8 cellular contexts compared by ENCODE assay signal in the genomic region with DNA sequence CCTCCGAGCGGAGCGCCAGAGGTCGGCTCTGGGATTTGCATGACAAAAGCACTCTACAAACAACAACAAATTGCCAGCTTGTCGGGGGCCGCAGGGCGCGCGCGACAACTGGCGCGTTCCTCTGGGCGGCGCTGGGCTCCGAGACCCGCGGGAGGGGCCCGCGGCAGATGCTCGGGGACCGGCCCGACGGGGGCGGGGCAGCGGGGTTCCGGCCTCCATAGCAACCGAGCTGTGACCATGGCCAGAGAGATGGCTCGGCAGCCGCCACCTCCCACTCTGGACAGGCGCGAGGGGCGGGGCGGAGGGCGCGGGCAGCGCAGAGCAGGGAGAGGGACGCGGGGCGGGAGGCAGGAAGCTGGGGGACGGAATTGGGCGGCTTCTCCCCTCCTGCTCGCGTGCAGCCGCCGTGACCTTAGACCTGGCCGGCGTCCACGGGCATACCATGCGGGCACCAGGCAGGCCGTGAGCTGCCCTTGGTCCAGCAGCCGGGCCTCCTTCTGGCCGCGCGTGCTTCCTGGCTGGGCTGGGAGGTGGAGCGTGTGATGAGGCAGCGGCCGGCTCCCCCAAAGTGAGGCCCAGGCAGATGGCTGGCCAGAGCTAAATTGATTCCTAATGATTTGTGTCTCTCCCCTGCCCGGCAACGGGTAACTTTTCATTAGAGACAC.
DNase-seq lines count a peak whose midpoint lies in the region; ATAC-seq and TF ChIP-seq lines count a peak whose summit lies in the region.

No MANE protein-coding gene starts in this region.

- H3K27ac ChIP-seq in Panc1 (ENCODE audit: low read length), result no peak overlapping the region
- peak overlapping the region in 1 of 2 donors; percentile 13 for H3K27ac ChIP-seq in lung (ENCODE audit: low read depth in 1 of 2, low read length in 1 of 2)
- H3K27ac ChIP-seq in thyroid gland, result no peak overlapping the region
- no peak overlapping the region for H3K27ac ChIP-seq in Karpas-422 (ENCODE audit: low read length)

- H3K36me3 ChIP-seq in BJ (ENCODE audit: control insufficient read depth, insufficient read depth, low read length) (no peaks in the 10 kb centered on the region), Panc1 (ENCODE audit: control insufficient read depth, insufficient read depth, low read length) (no peaks in the 10 kb centered on the region), lung (ENCODE audit: control insufficient read depth in 2 of 2, insufficient read depth in 2 of 2, low read length in 2 of 2) (no peaks in the 10 kb centered on the region), thyroid gland (no peaks in the 10 kb centered on the region), Karpas-422 (ENCODE audit: insufficient read depth, low read length) (no peaks in the 10 kb centered on the region)

- 2 to 3% methylated on average over 46 to 59 of the region's 59 CpGs for WGBS in lung, 2 donors
- WGBS in thyroid gland, 2 donors, result 1 to 3% methylated on average over 33 to 36 of the region's 59 CpGs

- TF ChIP-seq CTCF in BJ (IDR thresholded peaks at IDR 0.05; ENCODE audit: insufficient read depth, low read depth, low read length), result 0 out of 2 replicates have a peak, but pooled peaks have one; percentile 3
- no peak for TF ChIP-seq CTCF in HFF-Myc (IDR thresholded peaks at IDR 0.05; ENCODE audit: low read depth, low read length, missing control alignments)
- no peak for TF ChIP-seq CTCF in Panc1 (IDR thresholded peaks at IDR 0.05)
- no peak for TF ChIP-seq CTCF in epithelial cell of proximal tubule (conservative IDR thresholded peaks at IDR 0.05; ENCODE audit: low read depth, low read length)
- no peak for TF ChIP-seq CTCF in lung (IDR thresholded peaks at IDR 0.05; ENCODE audit: control extremely low read depth, extremely low read depth)
- TF ChIP-seq CTCF in thyroid gland (IDR thresholded peaks at IDR 0.05), result peak in 1 of 6 experiments; percentile 6

- H3K27me3 ChIP-seq in BJ (ENCODE audit: control insufficient read depth, insufficient read depth, low read length) (no peaks in the 10 kb centered on the region; the same call in 1 of the 2 replicates), Panc1 (ENCODE audit: control insufficient read depth, insufficient read depth, low read length) (no peaks in the 10 kb centered on the region), lung (ENCODE audit: control insufficient read depth, insufficient read depth) (no peaks in the 10 kb centered on the region), thyroid gland (no peaks in the 10 kb centered on the region), Karpas-422 (ENCODE audit: low read length) (no peaks in the 10 kb centered on the region)

- in situ Hi-C loops in Panc1 (cut with HindIII; ENCODE audit: low pct_unique_long_range_greater_than_20kb, low sequenced_read_pairs), result no loop called here

- ATAC-seq in Panc1 (peak; percentile 78), lung (ENCODE audit: insufficient read depth, low FRiP score) (peak; percentile 61)

- H3K9me2 ChIP-seq in Karpas-422 (replicated peaks; ENCODE audit: insufficient read depth, low read length), result no peaks in the 10 kb centered on the region

- CTCF ChIA-PET in BJ (lab: Yijun Ruan, JAX), result interaction anchor here (0.7 to 2.8 kb wide), 7 partner anchors 8 to 144 kb away, joined by 3 to 6 read pairs (median 3); no protein-coding TSS in a partner anchor
- CTCF ChIA-PET in Panc1 (lab: Charles Lee), result no interaction called here

- no peak overlapping the region for H2AFZ ChIP-seq in Karpas-422 (ENCODE audit: low read length)

- H4K20me1 ChIP-seq in Karpas-422 (ENCODE audit: insufficient read depth, low read depth, low read length), result no peaks in the 10 kb centered on the region

- TF ChIP-seq POLR2A in thyroid gland (IDR thresholded peaks at IDR 0.05), result no peak

- BruUV-seq in Panc1 (replicated peaks; lab: Mats Ljungman, UMichigan), result no TSS peak

- H3K4me1 ChIP-seq in Panc1 (ENCODE audit: control insufficient read depth, insufficient read depth, low read length), result no peaks in the 10 kb centered on the region
- H3K4me1 ChIP-seq in lung (ENCODE audit: control insufficient read depth in 2 of 2, insufficient read depth in 2 of 2, low read length in 2 of 2), result peaks cover 0 to 11% of the 10 kb centered on the region in 2 donors
- H3K4me1 ChIP-seq in thyroid gland, result peaks cover 3 to 9% of the 10 kb centered on the region in 2 donors
- H3K4me1 ChIP-seq in Karpas-422 (ENCODE audit: low read length), result peaks cover 5% of the 10 kb centered on the region; the same call in 1 of the 2 replicates

- intact Hi-C loops in Panc1 (cut with micrococcal nuclease; ENCODE audit: unreplicated experiment) (no loop called here), thyroid gland (cut with DNase I) (no loop called here)

- DNase-seq in BJ (ENCODE audit: low read depth) (peak; percentile 72), HFF-Myc (ENCODE audit: extremely low read depth, low read depth) (peak; percentile 19), Panc1 (ENCODE audit: low read depth, low spot score) (no peak), epithelial cell of proximal tubule (ENCODE audit: low read depth) (no peak), lung (ENCODE audit: low spot score) (peak; percentile 55), thyroid gland (peak; percentile 91 to 93), NK-92 (lab: John Stamatoyannopoulos, UW; ENCODE audit: unreplicated experiment) (no peak), Karpas-422 (no peak)

- H3K9ac ChIP-seq in Karpas-422 (ENCODE audit: low read length), result no peak overlapping the region

- peak overlapping the region; percentile 31 for H3K4me3 ChIP-seq in BJ (ENCODE audit: low read depth, low read length)
- H3K4me3 ChIP-seq in HFF-Myc (replicated peaks; ENCODE audit: low read depth, low read length), result peak overlapping the region; percentile 33
- peak overlapping the region; percentile 16 to 22; a peak in 2 of 4 replicates for H3K4me3 ChIP-seq in Panc1 (ENCODE audit: low read depth in 2 of 2, low read length in 2 of 2)
- H3K4me3 ChIP-seq in epithelial cell of proximal tubule (ENCODE audit: low read depth, low read length), result peak overlapping the region; percentile 32
- H3K4me3 ChIP-seq in lung, result no peak overlapping the region
- peak overlapping the region in 1 of 3 donors; percentile 22 for H3K4me3 ChIP-seq in thyroid gland (replicated peaks in 1 of 3)
- H3K4me3 ChIP-seq in Karpas-422 (ENCODE audit: low read length), result no peak overlapping the region

- no peak overlapping the region for H3K4me2 ChIP-seq in Karpas-422 (ENCODE audit: low read depth, low read length, poor library complexity, severe bottlenecking)

- POLR2A ChIA-PET in BJ (lab: Charles Lee) (interaction anchor here (0.6 kb wide), 1 partner anchor 59 kb away, joined by 3 read pairs; no protein-coding TSS in a partner anchor), Panc1 (lab: Charles Lee) (interaction anchor here (0.7 kb wide), 1 partner anchor 88 kb away, joined by 7 read pairs; no protein-coding TSS in a partner anchor)

- H3K9me3 ChIP-seq in Panc1 (ENCODE audit: control insufficient read depth, insufficient read depth, low read depth, low read length) (no peaks in the 10 kb centered on the region), lung (ENCODE audit: control insufficient read depth in 2 of 2, insufficient read depth in 1 of 2, low read length in 1 of 2) (peaks cover 0 to 11% of the 10 kb centered on the region in 2 donors), thyroid gland (no peaks in the 10 kb centered on the region), Karpas-422 (ENCODE audit: low read length) (no peaks in the 10 kb centered on the region)

- H3K79me2 ChIP-seq in Karpas-422 (ENCODE audit: low read length), result no peaks in the 10 kb centered on the region

Comparison
In these comparisons a context has a peak if more than half of its experiments do, and no peak if none do; other contexts are left out.
1. DNase-seq: peak in BJ (single experiment), HFF-Myc (single experiment), lung (single experiment) and thyroid gland (2 of 2); none in Panc1 (single experiment), epithelial cell of proximal tubule (single experiment), NK-92 (single experiment) and Karpas-422 (single experiment).
2. H3K4me3 ChIP-seq: peak in BJ (single experiment), HFF-Myc (single experiment), Panc1 (2 of 2) and epithelial cell of proximal tubule (single experiment); none in lung (single experiment) and Karpas-422 (single experiment).